ENCODE assay signal across 8 cellular contexts in the genomic region with DNA sequence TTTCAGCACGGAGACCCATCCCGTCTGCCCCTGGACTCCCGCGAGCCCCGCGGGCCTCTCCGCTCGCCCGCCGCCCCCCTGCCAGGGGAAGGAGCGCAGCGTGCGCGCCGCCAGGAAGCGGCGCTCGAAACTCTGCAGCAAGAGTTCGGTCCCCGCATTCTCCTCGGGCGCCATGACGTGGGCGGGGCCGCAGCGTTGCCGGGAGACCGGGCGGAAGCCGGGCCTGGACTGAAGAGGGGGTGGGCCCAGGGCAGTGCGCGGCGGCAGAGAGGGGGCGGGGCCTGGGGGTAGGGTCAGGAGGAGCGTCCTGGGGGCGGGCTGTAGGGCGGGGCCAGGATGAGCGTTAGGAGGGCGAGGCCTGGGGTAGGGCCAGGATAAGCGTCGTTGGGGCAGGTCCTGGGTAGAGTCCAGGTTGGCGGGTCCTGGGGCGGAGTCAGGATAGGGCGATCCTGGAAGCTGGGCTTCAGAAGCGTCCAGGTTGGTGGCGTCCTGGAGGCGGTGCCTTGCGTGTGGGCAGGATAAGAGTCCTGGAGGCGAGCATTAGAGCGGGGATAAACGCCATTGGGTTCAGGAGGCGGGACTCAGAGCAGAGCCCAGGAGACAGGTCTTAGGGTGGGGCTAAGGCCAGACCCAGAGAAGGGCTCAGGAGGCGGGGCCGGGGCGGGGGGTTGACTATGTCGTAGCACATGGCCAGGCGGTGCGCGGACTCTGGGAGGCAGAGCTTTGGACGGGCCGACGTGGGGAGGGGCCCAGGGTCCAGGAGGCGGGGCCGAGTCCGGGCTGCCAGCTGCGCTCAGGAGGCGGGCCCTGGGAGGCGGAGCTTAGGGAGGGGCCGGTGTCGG.
A peak's percentile ranks its signal among the peaks of the same experiment; 100 is the strongest.
DNase-seq lines count a peak whose midpoint lies in the region; ATAC-seq and TF ChIP-seq lines count a peak whose summit lies in the region.
"Not testable (repeated sequence)": the region's sequence is repeated elsewhere in the genome, so short reads cannot be mapped to it uniquely, and the experiment has no call there.

No MANE protein-coding gene starts in this region.

- H3K27me3 Mint-ChIP-seq in natural killer cell treated with Interleukin-12 subunit alpha and Interleukin-12 subunit beta and Interleukin-15 and Interleukin-18, amount 100 ng/mL, for 72 hours = not testable (repeated sequence)

- not testable (repeated sequence) for H3F3A ChIP-seq in DOHH2 (ENCODE audit: control insufficient read depth, insufficient read depth)

- not testable (repeated sequence) for H3K9me2 ChIP-seq in DOHH2 (replicated peaks; ENCODE audit: control insufficient read depth, low read length)

- not testable (repeated sequence) for H3K36me3 ChIP-seq in DOHH2 (ENCODE audit: control insufficient read depth, low read length); H7 (replicated peaks; ENCODE audit: control insufficient read depth, insufficient read depth, low read length)

- H3K36me3 Mint-ChIP-seq in natural killer cell treated with Interleukin-12 subunit alpha and Interleukin-12 subunit beta and Interleukin-15 and Interleukin-18, amount 100 ng/mL, for 72 hours = not testable (repeated sequence)

- peak overlapping the region; percentile 67 to 88 for H3K27ac Mint-ChIP-seq in natural killer cell treated with Interleukin-12 subunit alpha and Interleukin-12 subunit beta and Interleukin-15 and Interleukin-18, amount 100 ng/mL, for 72 hours

- H3K27ac ChIP-seq in DOHH2 (ENCODE audit: low read depth, low read length) = peak overlapping the region; percentile 42

- H3K9me3 ChIP-seq in DOHH2 (ENCODE audit: control insufficient read depth, insufficient read depth, low read length) = not testable (repeated sequence)

- H3K9me3 Mint-ChIP-seq in natural killer cell treated with Interleukin-12 subunit alpha and Interleukin-12 subunit beta and Interleukin-15 and Interleukin-18, amount 100 ng/mL, for 72 hours = not testable (repeated sequence)

- H4K20me1 ChIP-seq in DOHH2 (ENCODE audit: control insufficient read depth, insufficient read depth, low read depth, low read length) = not testable (repeated sequence)

- peak; percentile 100 for ATAC-seq in natural killer cell treated with Interleukin-12 subunit alpha and Interleukin-12 subunit beta and Interleukin-15 and Interleukin-18, amount 100 ng/mL, for 72 hours

- not testable (repeated sequence) for H3K27me3 ChIP-seq in DOHH2 (ENCODE audit: control insufficient read depth, low read length); H7 (ENCODE audit: control insufficient read depth, insufficient read depth, low read length)

- peaks cover 15% of the 10 kb centered on the region in 2 donors for H3K4me1 Mint-ChIP-seq in natural killer cell treated with Interleukin-12 subunit alpha and Interleukin-12 subunit beta and Interleukin-15 and Interleukin-18, amount 100 ng/mL, for 72 hours (ENCODE audit: low read depth in 2 of 2)

- TF ChIP-seq CTCF in DOHH2 (IDR thresholded peaks at IDR 0.05; ENCODE audit: low read depth, low read length, poor library complexity, severe bottlenecking); fibroblast of the aortic adventitia (IDR thresholded peaks at IDR 0.05; ENCODE audit: insufficient read depth, low read length): not testable (repeated sequence)

- DNase-seq in H7 = peak; percentile 97
- DNase-seq in LoVo (ENCODE audit: low spot score) = peak; percentile 84
- peak; percentile 84 for DNase-seq in SHP77 treated with DMSO at 0.1 percent for 48 hours (lab: John Stamatoyannopoulos, UW)
- DNase-seq in activated gamma-delta T cell (lab: John Stamatoyannopoulos, UW) = peak; percentile 95
- DNase-seq in fibroblast of the aortic adventitia (ENCODE audit: low read depth) = peak; percentile 98
- DNase-seq in natural killer cell treated with Interleukin-12 subunit alpha and Interleukin-12 subunit beta and Interleukin-15 and Interleukin-18, amount 100 ng/mL, for 72 hours (ENCODE audit: low spot score) = peak; percentile 97
- DNase-seq in stimulated activated naive CD4-positive, alpha-beta T cell (lab: John Stamatoyannopoulos, UW) = peak; percentile 91 to 97 (median 94)

- peak overlapping the region; percentile 54 for H3K4me2 ChIP-seq in DOHH2 (ENCODE audit: low read length)

- H3K4me3 ChIP-seq in DOHH2 (ENCODE audit: low read length) = peak overlapping the region; percentile 69
- peak overlapping the region; percentile 59 for H3K4me3 ChIP-seq in H7 (ENCODE audit: insufficient read depth, low read depth, low read length)
- peak overlapping the region; percentile 68 for H3K4me3 ChIP-seq in fibroblast of the aortic adventitia (ENCODE audit: low read depth, low read length)

- peak overlapping the region; percentile 89 for H3K4me3 Mint-ChIP-seq in natural killer cell treated with Interleukin-12 subunit alpha and Interleukin-12 subunit beta and Interleukin-15 and Interleukin-18, amount 100 ng/mL, for 72 hours

- not testable (repeated sequence) for H3K79me2 ChIP-seq in DOHH2 (ENCODE audit: control insufficient read depth, low read length)

- not testable (repeated sequence) for H3K4me1 ChIP-seq in DOHH2 (ENCODE audit: control insufficient read depth, low read length)

Comparison
In these comparisons a context has a peak if more than half of its experiments do, and no peak if none do; other contexts are left out.
1. Peak in every context shown above with its lines: DNase-seq, ATAC-seq, H3K4me3 ChIP-seq and H3K27ac ChIP-seq.